In the genomic region with DNA sequence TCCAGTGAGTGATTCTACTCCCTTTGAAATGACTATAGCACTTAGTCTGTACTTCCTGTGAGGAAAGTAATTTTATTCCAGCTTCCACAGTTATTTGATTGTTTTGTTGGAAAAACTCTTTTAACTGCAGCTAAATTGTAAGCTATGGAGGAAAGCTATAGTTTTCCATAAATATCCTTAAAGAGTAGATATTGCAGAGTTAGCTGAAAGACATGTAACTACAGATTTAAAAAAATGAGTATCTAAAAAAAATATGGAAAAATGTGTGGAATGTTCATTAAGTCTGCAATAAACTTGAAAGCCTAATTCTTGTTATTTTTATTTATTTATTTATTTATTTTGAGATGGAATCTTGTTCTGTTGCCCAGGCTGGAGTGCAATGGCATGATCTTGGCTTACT, we compare ENCODE assay signal across 8 cellular contexts. TPM values are rescaled to one million over a fixed set of nuclear protein-coding genes. Genes with fewer than 3 reads are reported as not detected.
"Had no signal": no experiment of that assay in that cellular context is flagged by ENCODE, and none has a peak within 500 bp of the region (broad histone marks: within the 10 kb centered on the region; RNA-seq: fewer than 3 reads in every experiment).

No MANE protein-coding gene starts in this region.

- H3K27ac Mint-ChIP-seq: H9, HFFc6 had no signal

- H3K4me3 Mint-ChIP-seq: H9, HFFc6 had no signal

- H3K4me1 ChIP-seq: HAP-1 had no signal

- ATAC-seq: HCT116 had no signal

- H3K27ac ChIP-seq: GM23248 had no signal

- H2AFZ ChIP-seq: GM23248 had no signal

- H3K36me3 ChIP-seq: HAP-1 had no signal

- DNase-seq: GM23248, GOT3, H7, H9, HCEC 1CT, HFFc6 had no signal

- H3K4me3 ChIP-seq: GM23248, HAP-1 had no signal

RNA-seq across cellular contexts. Expression of gene AQP4, which starts 56.8 kb away (rescaled TPM):
- total RNA-seq: GM23248, HFFc6 had no signal
- polyA plus RNA-seq: GM23248 had no signal
